In the genomic region with DNA sequence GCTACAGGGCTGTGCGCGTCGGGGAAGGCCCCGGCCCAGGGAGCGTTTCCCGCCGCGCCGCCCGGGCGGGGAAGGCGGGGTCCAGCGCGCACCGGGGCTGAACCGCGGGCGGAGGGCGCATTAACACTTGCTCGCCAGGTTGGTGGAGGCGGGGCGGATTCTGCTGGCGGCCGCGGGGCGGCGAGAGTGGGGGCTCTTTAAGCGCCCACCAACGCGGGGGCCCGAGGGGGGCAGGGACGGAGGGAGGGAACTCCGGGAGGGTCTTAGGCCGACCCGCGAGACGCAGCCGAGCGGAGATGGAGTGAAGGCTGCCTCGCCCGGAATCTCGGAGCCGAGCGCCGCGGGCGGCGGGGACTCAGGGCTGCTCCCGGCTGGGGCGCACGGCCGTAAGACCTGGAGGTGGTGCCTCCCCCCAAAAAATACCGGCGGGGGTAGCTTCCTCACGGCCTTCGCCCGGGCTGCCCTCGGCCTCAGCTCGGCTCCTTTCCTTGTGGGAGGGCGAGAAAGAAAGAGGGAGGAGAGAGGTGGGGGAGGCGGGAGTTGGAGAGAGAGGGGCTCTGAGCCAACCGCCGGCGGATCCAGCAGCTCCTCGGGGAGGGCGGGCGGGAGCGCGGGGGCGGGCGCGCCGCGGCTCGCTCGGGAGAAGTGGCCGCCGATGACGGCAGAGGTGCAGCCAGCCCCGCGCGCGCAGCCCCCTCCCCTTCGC, we compare ENCODE assay signal across 1 cellular context.
TF ChIP-seq lines count a peak whose summit lies in the region.

No MANE protein-coding gene starts in this region.

TF ChIP-seq in HEK293, 187 proteins besides CTCF, POLR2A, EP300 and RAD21 (continued from another document and continues in another):
- TF ChIP-seq ZNF214 (tag by site-specific recombination; IDR thresholded peaks at IDR 0.05; ENCODE audit: borderline replicate concordance) (no peak), ZNF280D (tag by site-specific recombination; IDR thresholded peaks at IDR 0.05) (no peak), ZNF426 (tag by site-specific recombination; IDR thresholded peaks at IDR 0.05) (no peak), RBAK (tag by site-specific recombination; IDR thresholded peaks at IDR 0.05) (no peak), ZNF354C (tag by site-specific recombination; IDR thresholded peaks at IDR 0.05; ENCODE audit: borderline replicate concordance, low read depth) (no peak), ZNF521 (tag by site-specific recombination; IDR thresholded peaks at IDR 0.05) (no peak), ZNF670 (tag by site-specific recombination; IDR thresholded peaks at IDR 0.05; ENCODE audit: low read depth) (no peak), ZNF843 (tag by site-specific recombination; IDR thresholded peaks at IDR 0.05) (peak; percentile 24; the same call in 1 of the 2 replicates), ZSCAN30 (tag by site-specific recombination; IDR thresholded peaks at IDR 0.05) (0 out of 2 replicates have a peak, but pooled peaks have one; percentile 14), GLI4 (tag by site-specific recombination; IDR thresholded peaks at IDR 0.05) (no peak), SP2 (tag by site-specific recombination; IDR thresholded peaks at IDR 0.05) (peak; percentile 58), KLF8 (tag by site-specific recombination; IDR thresholded peaks at IDR 0.05) (peak; percentile 53; the same call in 1 of the 2 replicates), ZNF366 (tag by site-specific recombination; conservative IDR thresholded peaks at IDR 0.05) (peak; percentile 81), PATZ1 (tag by site-specific recombination; IDR thresholded peaks at IDR 0.05) (peak; percentile 88), ZNF146 (tag by site-specific recombination; IDR thresholded peaks at IDR 0.05) (no peak), ZNF133 (tag by site-specific recombination; IDR thresholded peaks at IDR 0.05) (no peak), ZNF341 (tag by site-specific recombination; IDR thresholded peaks at IDR 0.05; ENCODE audit: low read depth) (peak; percentile 79), ZNF600 (tag by site-specific recombination; IDR thresholded peaks at IDR 0.05) (no peak), ZNF324 (tag by site-specific recombination; IDR thresholded peaks at IDR 0.05) (no peak), ZNF785 (tag by site-specific recombination; IDR thresholded peaks at IDR 0.05) (no peak), ZNF174 (tag by site-specific recombination; IDR thresholded peaks at IDR 0.05) (no peak), ZNF473 (tag by site-specific recombination; IDR thresholded peaks at IDR 0.05) (no peak), SETDB1 (IDR thresholded peaks at IDR 0.05; ENCODE audit: insufficient read length, low read length) (no peak), ZNF169 (tag by site-specific recombination; IDR thresholded peaks at IDR 0.05) (no peak), REPIN1 (tag by site-specific recombination; IDR thresholded peaks at IDR 0.05; ENCODE audit: low read depth) (no peak), ZFHX2 (tag by site-specific recombination; conservative IDR thresholded peaks at IDR 0.05) (peak; percentile 81), ZNF221 (tag by site-specific recombination; IDR thresholded peaks at IDR 0.05; ENCODE audit: borderline replicate concordance) (no peak), FEZF1 (tag by site-specific recombination; IDR thresholded peaks at IDR 0.05) (no peak), ZNF707 (tag by site-specific recombination; IDR thresholded peaks at IDR 0.05) (no peak), ZBTB7A (tag by site-specific recombination; IDR thresholded peaks at IDR 0.05; ENCODE audit: low read depth) (0 out of 2 replicates have a peak, but pooled peaks have one; percentile 12), ZXDB (tag by site-specific recombination; IDR thresholded peaks at IDR 0.05) (0 out of 2 replicates have a peak, but pooled peaks have one; percentile 12), KLF10 (tag by site-specific recombination; IDR thresholded peaks at IDR 0.05) (no peak), ZNF266 (tag by site-specific recombination; IDR thresholded peaks at IDR 0.05; ENCODE audit: low read depth) (no peak), ZNF621 (tag by site-specific recombination; IDR thresholded peaks at IDR 0.05) (no peak), ZNF24 (tag by site-specific recombination; IDR thresholded peaks at IDR 0.05) (no peak), ZNF223 (tag by site-specific recombination; IDR thresholded peaks at IDR 0.05) (no peak), MZF1 (tag by site-specific recombination; IDR thresholded peaks at IDR 0.05; ENCODE audit: borderline replicate concordance) (no peak)
- TF ChIP-seq, protein P1, sequence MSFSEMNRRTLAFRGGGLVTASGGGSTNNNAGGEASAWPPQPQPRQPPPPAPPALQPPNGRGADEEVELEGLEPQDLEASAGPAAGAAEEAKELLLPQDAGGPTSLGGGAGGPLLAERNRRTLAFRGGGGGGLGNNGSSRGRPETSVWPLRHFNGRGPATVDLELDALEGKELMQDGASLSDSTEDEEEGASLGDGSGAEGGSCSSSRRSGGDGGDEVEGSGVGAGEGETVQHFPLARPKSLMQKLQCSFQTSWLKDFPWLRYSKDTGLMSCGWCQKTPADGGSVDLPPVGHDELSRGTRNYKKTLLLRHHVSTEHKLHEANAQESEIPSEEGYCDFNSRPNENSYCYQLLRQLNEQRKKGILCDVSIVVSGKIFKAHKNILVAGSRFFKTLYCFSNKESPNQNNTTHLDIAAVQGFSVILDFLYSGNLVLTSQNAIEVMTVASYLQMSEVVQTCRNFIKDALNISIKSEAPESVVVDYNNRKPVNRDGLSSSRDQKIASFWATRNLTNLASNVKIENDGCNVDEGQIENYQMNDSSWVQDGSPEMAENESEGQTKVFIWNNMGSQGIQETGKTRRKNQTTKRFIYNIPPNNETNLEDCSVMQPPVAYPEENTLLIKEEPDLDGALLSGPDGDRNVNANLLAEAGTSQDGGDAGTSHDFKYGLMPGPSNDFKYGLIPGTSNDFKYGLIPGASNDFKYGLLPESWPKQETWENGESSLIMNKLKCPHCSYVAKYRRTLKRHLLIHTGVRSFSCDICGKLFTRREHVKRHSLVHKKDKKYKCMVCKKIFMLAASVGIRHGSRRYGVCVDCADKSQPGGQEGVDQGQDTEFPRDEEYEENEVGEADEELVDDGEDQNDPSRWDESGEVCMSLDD (tag by site-specific recombination; IDR thresholded peaks at IDR 0.05): peak; percentile 65; the same call in 1 of the 2 replicates
- TF ChIP-seq, protein P2, sequence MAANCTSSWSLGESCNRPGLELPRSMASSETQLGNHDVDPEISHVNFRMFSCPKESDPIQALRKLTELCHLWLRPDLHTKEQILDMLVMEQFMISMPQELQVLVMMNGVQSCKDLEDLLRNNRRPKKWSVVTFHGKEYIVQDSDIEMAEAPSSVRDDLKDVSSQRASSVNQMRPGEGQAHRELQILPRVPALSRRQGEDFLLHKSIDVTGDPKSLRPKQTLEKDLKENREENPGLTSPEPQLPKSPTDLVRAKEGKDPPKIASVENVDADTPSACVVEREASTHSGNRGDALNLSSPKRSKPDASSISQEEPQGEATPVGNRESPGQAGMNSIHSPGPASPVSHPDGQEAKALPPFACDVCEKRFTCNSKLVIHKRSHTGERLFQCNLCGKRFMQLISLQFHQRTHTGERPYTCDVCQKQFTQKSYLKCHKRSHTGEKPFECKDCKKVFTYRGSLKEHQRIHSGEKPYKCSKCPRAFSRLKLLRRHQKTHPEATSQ (tag by site-specific recombination; IDR thresholded peaks at IDR 0.05): no peak
- TF ChIP-seq, protein P3, sequence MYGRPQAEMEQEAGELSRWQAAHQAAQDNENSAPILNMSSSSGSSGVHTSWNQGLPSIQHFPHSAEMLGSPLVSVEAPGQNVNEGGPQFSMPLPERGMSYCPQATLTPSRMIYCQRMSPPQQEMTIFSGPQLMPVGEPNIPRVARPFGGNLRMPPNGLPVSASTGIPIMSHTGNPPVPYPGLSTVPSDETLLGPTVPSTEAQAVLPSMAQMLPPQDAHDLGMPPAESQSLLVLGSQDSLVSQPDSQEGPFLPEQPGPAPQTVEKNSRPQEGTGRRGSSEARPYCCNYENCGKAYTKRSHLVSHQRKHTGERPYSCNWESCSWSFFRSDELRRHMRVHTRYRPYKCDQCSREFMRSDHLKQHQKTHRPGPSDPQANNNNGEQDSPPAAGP (tag by site-specific recombination; IDR thresholded peaks at IDR 0.05): peak; percentile 51; the same call in 1 of the 2 replicates
- TF ChIP-seq, protein P4, sequence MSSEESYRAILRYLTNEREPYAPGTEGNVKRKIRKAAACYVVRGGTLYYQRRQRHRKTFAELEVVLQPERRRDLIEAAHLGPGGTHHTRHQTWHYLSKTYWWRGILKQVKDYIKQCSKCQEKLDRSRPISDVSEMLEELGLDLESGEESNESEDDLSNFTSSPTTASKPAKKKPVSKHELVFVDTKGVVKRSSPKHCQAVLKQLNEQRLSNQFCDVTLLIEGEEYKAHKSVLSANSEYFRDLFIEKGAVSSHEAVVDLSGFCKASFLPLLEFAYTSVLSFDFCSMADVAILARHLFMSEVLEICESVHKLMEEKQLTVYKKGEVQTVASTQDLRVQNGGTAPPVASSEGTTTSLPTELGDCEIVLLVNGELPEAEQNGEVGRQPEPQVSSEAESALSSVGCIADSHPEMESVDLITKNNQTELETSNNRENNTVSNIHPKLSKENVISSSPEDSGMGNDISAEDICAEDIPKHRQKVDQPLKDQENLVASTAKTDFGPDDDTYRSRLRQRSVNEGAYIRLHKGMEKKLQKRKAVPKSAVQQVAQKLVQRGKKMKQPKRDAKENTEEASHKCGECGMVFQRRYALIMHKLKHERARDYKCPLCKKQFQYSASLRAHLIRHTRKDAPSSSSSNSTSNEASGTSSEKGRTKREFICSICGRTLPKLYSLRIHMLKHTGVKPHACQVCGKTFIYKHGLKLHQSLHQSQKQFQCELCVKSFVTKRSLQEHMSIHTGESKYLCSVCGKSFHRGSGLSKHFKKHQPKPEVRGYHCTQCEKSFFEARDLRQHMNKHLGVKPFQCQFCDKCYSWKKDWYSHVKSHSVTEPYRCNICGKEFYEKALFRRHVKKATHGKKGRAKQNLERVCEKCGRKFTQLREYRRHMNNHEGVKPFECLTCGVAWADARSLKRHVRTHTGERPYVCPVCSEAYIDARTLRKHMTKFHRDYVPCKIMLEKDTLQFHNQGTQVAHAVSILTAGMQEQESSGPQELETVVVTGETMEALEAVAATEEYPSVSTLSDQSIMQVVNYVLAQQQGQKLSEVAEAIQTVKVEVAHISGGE (tag by site-specific recombination; conservative IDR thresholded peaks at IDR 0.05; ENCODE audit: low read depth): peak; percentile 63; the same call in 1 of the 2 replicates
- TF ChIP-seq, protein P5, sequence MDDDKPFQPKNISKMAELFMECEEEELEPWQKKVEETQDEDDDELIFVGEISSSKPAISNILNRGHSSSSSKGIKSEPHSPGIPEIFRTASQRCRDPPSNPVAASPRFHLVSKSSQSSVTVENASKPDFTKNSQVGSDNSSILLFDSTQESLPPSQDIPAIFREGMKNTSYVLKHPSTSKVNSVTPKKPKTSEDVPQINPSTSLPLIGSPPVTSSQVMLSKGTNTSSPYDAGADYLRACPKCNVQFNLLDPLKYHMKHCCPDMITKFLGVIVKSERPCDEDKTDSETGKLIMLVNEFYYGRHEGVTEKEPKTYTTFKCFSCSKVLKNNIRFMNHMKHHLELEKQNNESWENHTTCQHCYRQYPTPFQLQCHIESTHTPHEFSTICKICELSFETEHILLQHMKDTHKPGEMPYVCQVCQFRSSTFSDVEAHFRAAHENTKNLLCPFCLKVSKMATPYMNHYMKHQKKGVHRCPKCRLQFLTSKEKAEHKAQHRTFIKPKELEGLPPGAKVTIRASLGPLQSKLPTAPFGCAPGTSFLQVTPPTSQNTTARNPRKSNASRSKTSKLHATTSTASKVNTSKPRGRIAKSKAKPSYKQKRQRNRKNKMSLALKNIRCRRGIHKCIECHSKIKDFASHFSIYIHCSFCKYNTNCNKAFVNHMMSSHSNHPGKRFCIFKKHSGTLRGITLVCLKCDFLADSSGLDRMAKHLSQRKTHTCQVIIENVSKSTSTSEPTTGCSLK (tag by site-specific recombination; IDR thresholded peaks at IDR 0.05): no peak
- TF ChIP-seq, protein P6, sequence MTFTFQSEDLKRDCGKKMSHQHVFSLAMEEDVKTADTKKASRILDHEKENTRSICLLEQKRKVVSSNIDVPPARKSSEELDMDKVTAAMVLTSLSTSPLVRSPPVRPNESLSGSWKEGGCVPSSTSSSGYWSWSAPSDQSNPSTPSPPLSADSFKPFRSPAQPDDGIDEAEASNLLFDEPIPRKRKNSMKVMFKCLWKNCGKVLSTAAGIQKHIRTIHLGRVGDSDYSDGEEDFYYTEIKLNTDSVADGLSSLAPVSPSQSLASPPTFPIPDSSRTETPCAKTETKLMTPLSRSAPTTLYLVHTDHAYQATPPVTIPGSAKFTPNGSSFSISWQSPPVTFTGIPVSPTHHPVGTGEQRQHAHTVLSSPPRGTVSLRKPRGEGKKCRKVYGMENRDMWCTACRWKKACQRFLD (tag by site-specific recombination; IDR thresholded peaks at IDR 0.05): no peak
